ENCODE assay signal across 22 cellular contexts in the genomic region with DNA sequence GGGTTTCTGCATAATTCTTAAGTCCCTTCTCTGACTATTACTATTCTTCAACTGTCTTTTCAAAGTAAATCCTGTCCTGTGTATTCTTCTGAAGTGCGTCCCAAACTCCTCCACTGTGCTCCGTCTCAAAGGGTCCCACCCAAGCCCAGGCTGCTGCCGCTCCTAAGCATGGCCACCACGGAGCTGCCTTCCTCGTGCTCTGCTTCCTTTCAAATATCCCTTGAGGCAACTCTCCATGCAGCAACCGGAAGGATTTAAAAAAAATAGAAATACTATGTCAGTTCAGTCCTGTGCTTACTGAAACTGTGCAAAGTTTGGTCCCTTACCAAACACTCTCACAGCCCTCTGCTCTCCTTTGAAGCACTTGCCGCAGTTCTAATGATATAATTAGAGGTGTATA.
DNase-seq lines count a peak whose midpoint lies in the region; ATAC-seq and TF ChIP-seq lines count a peak whose summit lies in the region.
"Had no signal": no experiment of that assay in that cellular context is flagged by ENCODE, and none has a peak within 500 bp of the region (broad histone marks: within the 10 kb centered on the region; RNA-seq: fewer than 3 reads in every experiment).

No MANE protein-coding gene starts in this region.

- no peak overlapping the region for H3K56ac ChIP-seq in H9 (ENCODE audit: insufficient read length, low read depth, low read length)

- H3K9me3 ChIP-seq in BLaER1 = no peaks in the 10 kb centered on the region
- no peaks in the 10 kb centered on the region for H3K9me3 ChIP-seq in H9 (ENCODE audit: control insufficient read depth, low read depth, low read length)
- H3K9me3 ChIP-seq: A549, BE2C, Peyer's patch, SJCRH30 had no signal

- no peaks in the 10 kb centered on the region for H3K9me3 Mint-ChIP-seq in H9
- H3K9me3 Mint-ChIP-seq in central memory CD8-positive, alpha-beta T cell = no peaks in the 10 kb centered on the region
- H3K9me3 Mint-ChIP-seq in neural crest cell = no peaks in the 10 kb centered on the region
- no peaks in the 10 kb centered on the region for H3K9me3 Mint-ChIP-seq in stimulated activated memory B cell treated with anti-CD40 and anti-IgM and Interleukin-4, amounts not matched to agents 10 μg/mL and 1 μg/mL and 100 μg/mL, for 72 hours
- H3K9me3 Mint-ChIP-seq: CD4-positive, alpha-beta T cell; GM23338 had no signal

- TF ChIP-seq CTCF in H9 (conservative IDR thresholded peaks at IDR 0.05) (no peak), neural crest cell (conservative IDR thresholded peaks at IDR 0.05) (no peak)

- no peak overlapping the region for H3K18ac ChIP-seq in H9 (ENCODE audit: insufficient read length, low read depth, low read length)

- H3K27me3 Mint-ChIP-seq in H9 (ENCODE audit: low read depth) (no peaks in the 10 kb centered on the region), neural crest cell (ENCODE audit: low read depth) (no peaks in the 10 kb centered on the region)
- no peaks in the 10 kb centered on the region for H3K27me3 Mint-ChIP-seq in central memory CD8-positive, alpha-beta T cell
- no peaks in the 10 kb centered on the region for H3K27me3 Mint-ChIP-seq in stimulated activated memory B cell treated with anti-CD40 and anti-IgM and Interleukin-4, amounts not matched to agents 10 μg/mL and 1 μg/mL and 100 μg/mL, for 72 hours
- H3K27me3 Mint-ChIP-seq: CD4-positive, alpha-beta T cell had no signal

- no peak overlapping the region for H3K4me3 Mint-ChIP-seq in H9
- H3K4me3 Mint-ChIP-seq in central memory CD8-positive, alpha-beta T cell = no peak overlapping the region
- H3K4me3 Mint-ChIP-seq in neural crest cell = no peak overlapping the region
- no peak overlapping the region for H3K4me3 Mint-ChIP-seq in stimulated activated memory B cell treated with anti-CD40 and anti-IgM and Interleukin-4, amounts not matched to agents 10 μg/mL and 1 μg/mL and 100 μg/mL, for 72 hours
- H3K4me3 Mint-ChIP-seq: CD4-positive, alpha-beta T cell; GM23338 had no signal

- no peak overlapping the region for H3K4ac ChIP-seq in H9 (ENCODE audit: low read depth, low read length)

- H3K4me1 Mint-ChIP-seq in H9 (peaks cover 9 to 10% of the 10 kb centered on the region in 2 experiments), neural crest cell (peaks cover 44% of the 10 kb centered on the region)
- H3K4me1 Mint-ChIP-seq in central memory CD8-positive, alpha-beta T cell = no peaks in the 10 kb centered on the region
- H3K4me1 Mint-ChIP-seq in stimulated activated memory B cell treated with anti-CD40 and anti-IgM and Interleukin-4, amounts not matched to agents 10 μg/mL and 1 μg/mL and 100 μg/mL, for 72 hours = no peaks in the 10 kb centered on the region

- peaks cover 87% of the 10 kb centered on the region for H3K36me3 ChIP-seq in BLaER1

- no peak overlapping the region for H3K23ac ChIP-seq in H9 (ENCODE audit: insufficient read length, low read depth, low read length)

- no peak for DNase-seq in H9
- DNase-seq in central memory CD8-positive, alpha-beta T cell (ENCODE audit: low spot score in 2 of 2) = no peak
- DNase-seq in neural crest cell (ENCODE audit: low read depth, low spot score) = no peak
- DNase-seq in stimulated activated naive CD4-positive, alpha-beta T cell treated with Interleukin-2 at 50 U/mL for 16 hours (lab: John Stamatoyannopoulos, UW) = no peak
- DNase-seq: BE2C; CD4-positive, alpha-beta T cell; GDM1; HCEC 1CT; IMR-90; NCI-H1694 treated with DMSO at 0.1 percent for 48 hours; NCI-H2081 treated with DMSO at 0.1 percent for 48 hours; NCI-H2171 treated with DMSO at 0.1 percent for 48 hours; NCI-H524 treated with DMSO at 0.1 percent for 48 hours; NCI-H82; Peyer's patch; SJCRH30 had no signal

- no peaks in the 10 kb centered on the region for H3K23me2 ChIP-seq in H9 (ENCODE audit: insufficient read length, low read depth, low read length, poor library complexity, severe bottlenecking)

- no peak overlapping the region for H2AFZ ChIP-seq in H9 (ENCODE audit: low read length)
- H2AFZ ChIP-seq: GM23338 had no signal

- H3K79me2 ChIP-seq in H9 (ENCODE audit: insufficient read depth, low read length) = no peaks in the 10 kb centered on the region

- no peaks in the 10 kb centered on the region for H3K79me1 ChIP-seq in H9 (ENCODE audit: insufficient read depth, low read depth, low read length, poor library complexity, severe bottlenecking)

- H3K4me1 ChIP-seq in BLaER1 (peaks cover 56% of the 10 kb centered on the region), H9 (ENCODE audit: insufficient read depth, low read length) (no peaks in the 10 kb centered on the region)
- H3K4me1 ChIP-seq: BE2C, Peyer's patch had no signal

- no peak overlapping the region for H2BK15ac ChIP-seq in H9 (ENCODE audit: low read depth, low read length)

- H4K20me1 ChIP-seq in BLaER1 = no peaks in the 10 kb centered on the region
- H4K20me1 ChIP-seq in H9 (ENCODE audit: control insufficient read depth, insufficient read depth, insufficient read length) = no peaks in the 10 kb centered on the region

- H3K27me3 ChIP-seq in BLaER1 (no peaks in the 10 kb centered on the region), H9 (ENCODE audit: insufficient read depth, low read length) (no peaks in the 10 kb centered on the region)
- H3K27me3 ChIP-seq: BE2C, Peyer's patch, SJCRH30 had no signal

- no peak overlapping the region for H2BK12ac ChIP-seq in H9 (ENCODE audit: insufficient read length, low read depth, low read length)

- H2BK5ac ChIP-seq in H9 (ENCODE audit: insufficient read length, low read length) = no peak overlapping the region

- no peak overlapping the region for H2AK5ac ChIP-seq in H9 (ENCODE audit: insufficient read length, low read length)

- no peak for ATAC-seq in central memory CD8-positive, alpha-beta T cell (replicated peaks; ENCODE audit: extremely low read depth, poor library complexity, severe bottlenecking)
- ATAC-seq in HG02571 (IDR thresholded peaks at IDR 0.05; ENCODE audit: unreplicated experiment) = no peak
- no peak for ATAC-seq in stimulated activated memory B cell treated with anti-CD40 and anti-IgM and Interleukin-4, amounts not matched to agents 10 μg/mL and 1 μg/mL and 100 μg/mL, for 72 hours
- ATAC-seq: A549, GM23338 had no signal

- H3K9ac ChIP-seq in BLaER1 (peak overlapping the region; percentile 11; the same call in 1 of the 2 replicates), H9 (ENCODE audit: extremely low read depth, insufficient read length, low read length) (no peak overlapping the region)
- H3K9ac ChIP-seq: KMS-11 had no signal

- H4K91ac ChIP-seq in H9 (ENCODE audit: insufficient read length, low read depth, low read length) = no peak overlapping the region

- no peak overlapping the region for H3K14ac ChIP-seq in H9 (ENCODE audit: insufficient read depth, low read length)

- H2BK20ac ChIP-seq in H9 (ENCODE audit: low read depth, low read length, poor library complexity, severe bottlenecking) = no peak overlapping the region

- H3K36me3 Mint-ChIP-seq in H9 (ENCODE audit: insufficient read depth in 1 of 3, low read depth in 3 of 3) (peaks cover 15 to 68% (median 48%) of the 10 kb centered on the region in 3 experiments; a peak in 6 of 7 replicates), neural crest cell (ENCODE audit: low read depth) (peaks cover 33% of the 10 kb centered on the region)
- H3K36me3 Mint-ChIP-seq in central memory CD8-positive, alpha-beta T cell (ENCODE audit: insufficient read depth) = peaks cover 48% of the 10 kb centered on the region
- H3K36me3 Mint-ChIP-seq in stimulated activated memory B cell treated with anti-CD40 and anti-IgM and Interleukin-4, amounts not matched to agents 10 μg/mL and 1 μg/mL and 100 μg/mL, for 72 hours = peaks cover 79% of the 10 kb centered on the region

- H3K4me3 ChIP-seq in BLaER1 = no peak overlapping the region
- H3K4me3 ChIP-seq: A549, GM23338, Peyer's patch, SJCRH30 had no signal

- no CpG with 5 or more reads among the region's 7 CpGs for WGBS in H9 (ENCODE audit: extremely low coverage, insufficient read length, low lambda C conversion rate)

- no peak overlapping the region for H2BK120ac ChIP-seq in H9 (ENCODE audit: low read depth, low read length, poor library complexity, severe bottlenecking)

- H3T11ph ChIP-seq in H9 (ENCODE audit: low read length) = no peak overlapping the region

- H3K27ac Mint-ChIP-seq in H9 = peak overlapping the region in 2 of 3 experiments; percentile 8 to 37; a peak in 2 of 7 replicates
- H3K27ac Mint-ChIP-seq in central memory CD8-positive, alpha-beta T cell (ENCODE audit: low read depth) = peak overlapping the region; percentile 26
- H3K27ac Mint-ChIP-seq in neural crest cell (ENCODE audit: unreplicated experiment) = peak overlapping the region; percentile 63
- no peak overlapping the region for H3K27ac Mint-ChIP-seq in stimulated activated memory B cell treated with anti-CD40 and anti-IgM and Interleukin-4, amounts not matched to agents 10 μg/mL and 1 μg/mL and 100 μg/mL, for 72 hours
- H3K27ac Mint-ChIP-seq: CD4-positive, alpha-beta T cell; GM23338 had no signal

- no peak overlapping the region for H4K5ac ChIP-seq in H9 (ENCODE audit: insufficient read length, low read depth, low read length)

- H3K27ac ChIP-seq in BLaER1 (peak overlapping the region; percentile 50; the same call in 1 of the 2 replicates), H9 (ENCODE audit: insufficient read length, low read depth, low read length) (no peak overlapping the region)
- H3K27ac ChIP-seq: A549, KMS-11, Peyer's patch, SJCRH30 had no signal

- H3K4me2 ChIP-seq in BLaER1 (peak overlapping the region; percentile 69), H9 (ENCODE audit: insufficient read depth, insufficient read length, low read length) (no peak overlapping the region)
- H3K4me2 ChIP-seq: A549, GM23338, KMS-11 had no signal

- no peak overlapping the region for H4K8ac ChIP-seq in H9 (replicated peaks; ENCODE audit: insufficient read length, low read depth, low read length)
